In genomic region chr4:159102623-159103405, GRCh38 we compare ENCODE assay signal across 1 cellular context.
TF ChIP-seq lines count a peak whose summit lies in the region.

Gene RAPGEF2 (plus strand): TSS chr4:159103079. CDS start chr4:159104163, 1,084 bp downstream.

TF ChIP-seq in HEK293, 187 proteins besides CTCF, POLR2A, EP300 and RAD21 (continued from another document):
- no peak for TF ChIP-seq ZBTB49 (tag by site-specific recombination; IDR thresholded peaks at IDR 0.05; ENCODE audit: low read depth)
- peak; percentile 95 for TF ChIP-seq ZNF513 (tag by site-specific recombination; IDR thresholded peaks at IDR 0.05)
- TF ChIP-seq KLF10 (tag by site-specific recombination; IDR thresholded peaks at IDR 0.05), result peak; percentile 67
- peak; percentile 88; the same call in 1 of the 2 replicates for TF ChIP-seq ZNF610 (tag by site-specific recombination; IDR thresholded peaks at IDR 0.05; ENCODE audit: borderline replicate concordance)
- TF ChIP-seq ZFHX2 (tag by site-specific recombination; conservative IDR thresholded peaks at IDR 0.05), result peak; percentile 68
- TF ChIP-seq ZIC2 (tag by site-specific recombination; IDR thresholded peaks at IDR 0.05), result peak; percentile 33; the same call in 1 of the 2 replicates
- TF ChIP-seq ZNF366 (tag by site-specific recombination; conservative IDR thresholded peaks at IDR 0.05), result 0 out of 2 replicates have a peak, but pooled peaks have one; percentile 22
- 0 out of 2 replicates have a peak, but pooled peaks have one; percentile 33 for TF ChIP-seq ZBTB10 (tag by site-specific recombination; IDR thresholded peaks at IDR 0.05)
- no peak for TF ChIP-seq ZNF302 (tag by site-specific recombination; IDR thresholded peaks at IDR 0.05; ENCODE audit: low read depth)
- peak; percentile 78 for TF ChIP-seq SP2 (tag by site-specific recombination; IDR thresholded peaks at IDR 0.05)
- TF ChIP-seq ZNF521 (tag by site-specific recombination; IDR thresholded peaks at IDR 0.05), result no peak
- no peak for TF ChIP-seq ZNF658 (tag by site-specific recombination; IDR thresholded peaks at IDR 0.05)
- TF ChIP-seq ZNF449 (tag by site-specific recombination; IDR thresholded peaks at IDR 0.05), result peak; percentile 44; the same call in 1 of the 2 replicates
- TF ChIP-seq ZNF169 (tag by site-specific recombination; IDR thresholded peaks at IDR 0.05), result no peak
- peak; percentile 42 for TF ChIP-seq SP3 (tag by site-specific recombination; IDR thresholded peaks at IDR 0.05)
- peak; percentile 82 for TF ChIP-seq ZNF600 (tag by site-specific recombination; IDR thresholded peaks at IDR 0.05)
- peak; percentile 63 for TF ChIP-seq ZBTB26 (tag by site-specific recombination; optimal IDR thresholded peaks at IDR 0.05)
- no peak for TF ChIP-seq PRDM1 (tag by site-specific recombination; IDR thresholded peaks at IDR 0.05)
- 0 out of 2 replicates have a peak, but pooled peaks have one; percentile 23 for TF ChIP-seq ZBTB11 (tag by site-specific recombination; conservative IDR thresholded peaks at IDR 0.05; ENCODE audit: low read depth)
- TF ChIP-seq ZNF292 (tag by site-specific recombination; IDR thresholded peaks at IDR 0.05; ENCODE audit: borderline replicate concordance, low read depth), result no peak
- peak; percentile 92; the same call in 1 of the 2 replicates for TF ChIP-seq PBX3 (CRISPR knock-in tag; IDR thresholded peaks at IDR 0.05)
- TF ChIP-seq ZBTB17 (tag by site-specific recombination; IDR thresholded peaks at IDR 0.05), result peak; percentile 45; the same call in 1 of the 2 replicates
- no peak for TF ChIP-seq ZNF792 (tag by site-specific recombination; IDR thresholded peaks at IDR 0.05)
